ENCODE assay signal across 34 cellular contexts in genomic region chr15:79321876-79322275, GRCh38. TPM values are rescaled to one million over a fixed set of nuclear protein-coding genes. Genes with fewer than 3 reads are reported as not detected.
"Had no signal": no experiment of that assay in that cellular context is flagged by ENCODE, and none has a peak within 500 bp of the region (broad histone marks: within the 10 kb centered on the region; RNA-seq: fewer than 3 reads in every experiment).

No MANE protein-coding gene starts in this region.

- H3K27ac Mint-ChIP-seq: activated B cell treated with CpG ODN at 0.5 μM for 24 hours; activated CD4-positive, alpha-beta memory T cell treated with anti-CD3 and anti-CD28 coated beads for 36 hours; activated CD8-positive, alpha-beta T cell treated with anti-CD3 and anti-CD28 coated beads for 36 hours; activated naive CD4-positive, alpha-beta T cell treated with anti-CD3 and anti-CD28 coated beads, Interleukin-2, amount 10 ng/mL, durations not matched to agents 7 days and 5 days; activated naive CD4-positive, alpha-beta T cell treated with anti-CD3 and anti-CD28 coated beads, Interleukin-2, amount 50 U/mL, for 24 hours; activated naive CD8-positive, alpha-beta T cell treated with anti-CD3 and anti-CD28 coated beads for 36 hours; activated T-cell treated with anti-CD3 and anti-CD28 coated beads, Interleukin-2, amount 50 U/mL, for 72 hours; activated T-helper 1 cell treated with anti-CD3 and anti-CD28 coated beads, Interleukin-12 subunit alpha, Interleukin-12 subunit beta, Interleukin-2, Interleukin-4 antibody, amounts not matched to agents 30 ng/mL and 10 ng/mL and 1 ng/mL, durations not matched to agents 14 hours and 24 hours and 36 hours; activated T-helper 17 cell treated with anti-CD3 and anti-CD28 coated beads, Interleukin-2, amount 50 U/mL, for 72 hours; T-helper 1 cell treated with Interleukin-12 subunit alpha and Interleukin-12 subunit beta and Interleukin-4 antibody, amounts not matched to agents 30 μg/mL and 1 μg/mL, for 36 hours; T-helper 2 cell treated with Interferon-gamma antibody and Interleukin-4, amounts not matched to agents 5 μg/mL and 100 μg/mL, for 36 hours had no signal

- H3K4me1 ChIP-seq: adrenal gland, breast epithelium had no signal

- ATAC-seq: activated CD8-positive, alpha-beta T cell treated with anti-CD3 and anti-CD28 coated beads for 36 hours; activated T-cell treated with anti-CD3 and anti-CD28 coated beads, Interleukin-2, amount 50 U/mL, for 4 hours; activated T-cell treated with anti-CD3 and anti-CD28 coated beads, Interleukin-2, amount 50 U/mL, for 72 hours; activated T-helper 17 cell treated with anti-CD3 and anti-CD28 coated beads, Interleukin-2, amount 50 U/mL, for 72 hours; body of pancreas had no signal

- H3K27ac ChIP-seq: adrenal gland, body of pancreas, brain microvascular endothelial cell, breast epithelium, VCaP had no signal

- H3K9me3 ChIP-seq: adrenal gland, body of pancreas, breast epithelium had no signal

- H3K27me3 ChIP-seq: adrenal gland, body of pancreas, brain microvascular endothelial cell, breast epithelium had no signal

- DNase-seq: activated B cell treated with CpG ODN at 0.5 μM for 24 hours; activated CD4-positive, alpha-beta memory T cell treated with anti-CD3 and anti-CD28 coated beads for 36 hours; activated CD4-positive, alpha-beta T cell treated with anti-CD3 and anti-CD28 coated beads for 48 hours; activated CD4-positive, alpha-beta T cell treated with anti-CD3 and anti-CD28 coated beads, Interleukin-2, amount 50 U/mL, for 1 hour; activated CD4-positive, alpha-beta T cell treated with anti-CD3 and anti-CD28 coated beads, Interleukin-2, amount 50 U/mL, for 4 hours; activated CD4-positive, CD25-positive, alpha-beta regulatory T cell treated with anti-CD3 and anti-CD28 coated beads, Interleukin-2, amount 50 U/mL, for 72 hours; activated CD8-positive, alpha-beta memory T cell treated with anti-CD3 and anti-CD28 coated beads, Interleukin-2, amount 50 U/mL, for 4 hours; activated CD8-positive, alpha-beta T cell treated with anti-CD3 and anti-CD28 coated beads for 36 hours; activated effector memory CD4-positive, alpha-beta T cell treated with anti-CD3 and anti-CD28 coated beads, Interleukin-2, amount 50 U/mL, for 16 hours; activated gamma-delta T cell treated with Interleukin-2 at 50 U/mL for 16 hours; activated naive CD4-positive, alpha-beta T cell treated with anti-CD3 and anti-CD28 coated beads, Interleukin-2, amount 10 ng/mL, durations not matched to agents 7 days and 5 days; activated naive CD4-positive, alpha-beta T cell treated with Interleukin-2 at 50 U/mL for 16 hours; activated naive CD8-positive, alpha-beta T cell treated with anti-CD3 and anti-CD28 coated beads for 36 hours; activated T-cell treated with anti-CD3 and anti-CD28 coated beads for 4 hours; activated T-cell treated with anti-CD3 and anti-CD28 coated beads, Interleukin-2, amount 50 U/mL, for 1 hour; activated T-cell treated with anti-CD3 and anti-CD28 coated beads, Interleukin-2, amount 50 U/mL, for 4 hours; activated T-cell treated with anti-CD3 and anti-CD28 coated beads, Interleukin-2, amount 50 U/mL, for 72 hours; adrenal gland; amniotic stem cell; aorta; body of pancreas; brain microvascular endothelial cell; central memory CD4-positive, alpha-beta T cell; T-helper 1 cell; T-helper 2 cell; T-helper 9 cell had no signal

- H3K9me3 Mint-ChIP-seq: activated B cell treated with CpG ODN at 0.5 μM for 24 hours; activated CD4-positive, alpha-beta memory T cell treated with anti-CD3 and anti-CD28 coated beads for 36 hours; activated CD8-positive, alpha-beta T cell treated with anti-CD3 and anti-CD28 coated beads for 36 hours; activated naive CD4-positive, alpha-beta T cell treated with anti-CD3 and anti-CD28 coated beads, Interleukin-2, amount 10 ng/mL, durations not matched to agents 7 days and 5 days; activated naive CD4-positive, alpha-beta T cell treated with anti-CD3 and anti-CD28 coated beads, Interleukin-2, amount 50 U/mL, for 24 hours; activated naive CD8-positive, alpha-beta T cell treated with anti-CD3 and anti-CD28 coated beads for 36 hours; activated T-cell treated with anti-CD3 and anti-CD28 coated beads, Interleukin-2, amount 50 U/mL, for 4 hours; activated T-cell treated with anti-CD3 and anti-CD28 coated beads, Interleukin-2, amount 50 U/mL, for 72 hours; activated T-helper 1 cell treated with anti-CD3 and anti-CD28 coated beads, Interleukin-12 subunit alpha, Interleukin-12 subunit beta, Interleukin-2, Interleukin-4 antibody, amounts not matched to agents 30 ng/mL and 10 ng/mL and 1 ng/mL, durations not matched to agents 14 hours and 24 hours and 36 hours; activated T-helper 17 cell treated with anti-CD3 and anti-CD28 coated beads, Interleukin-2, amount 50 U/mL, for 72 hours; T-helper 1 cell treated with Interleukin-12 subunit alpha and Interleukin-12 subunit beta and Interleukin-4 antibody, amounts not matched to agents 30 μg/mL and 1 μg/mL, for 36 hours; T-helper 2 cell treated with Interferon-gamma antibody and Interleukin-4, amounts not matched to agents 5 μg/mL and 100 μg/mL, for 36 hours had no signal

- H3K4me3 ChIP-seq: adrenal gland, body of pancreas, breast epithelium had no signal

RNA-seq across cellular contexts. Expression of gene ANKRD34C, which starts 39.4 kb away (rescaled TPM):
- total RNA-seq: activated B cell treated with CpG ODN at 0.5 μM for 24 hours; activated CD4-positive, alpha-beta memory T cell treated with anti-CD3 and anti-CD28 coated beads for 36 hours; activated CD8-positive, alpha-beta memory T cell treated with anti-CD3 and anti-CD28 coated beads for 36 hours; activated CD8-positive, alpha-beta T cell treated with anti-CD3 and anti-CD28 coated beads for 36 hours; activated naive CD8-positive, alpha-beta T cell treated with anti-CD3 and anti-CD28 coated beads for 36 hours; activated T-cell treated with anti-CD3 and anti-CD28 coated beads, Interleukin-2, amount 50 U/mL, for 4 hours; activated T-cell treated with anti-CD3 and anti-CD28 coated beads, Interleukin-2, amount 50 U/mL, for 72 hours; activated T-helper 1 cell treated with anti-CD3 and anti-CD28 coated beads, Interleukin-12 subunit alpha, Interleukin-12 subunit beta, Interleukin-2, Interleukin-4 antibody, amounts not matched to agents 30 ng/mL and 10 ng/mL and 1 ng/mL, durations not matched to agents 14 hours and 24 hours and 36 hours; activated T-helper 17 cell treated with anti-CD3 and anti-CD28 coated beads, Interleukin-2, amount 50 U/mL, for 72 hours; breast epithelium had no signal
